ENCODE assay signal across 15 cellular contexts in genomic region chr16:82630219-82630618, GRCh38. TPM values are rescaled to one million over a fixed set of nuclear protein-coding genes. Genes with fewer than 3 reads are reported as not detected.
A peak's percentile ranks its signal among the peaks of the same experiment; 100 is the strongest.
DNase-seq lines count a peak whose midpoint lies in the region; ATAC-seq, FAIRE-seq and TF ChIP-seq lines count a peak whose summit lies in the region.
"Had no signal": no experiment of that assay in that cellular context is flagged by ENCODE, and none has a peak within 500 bp of the region (broad histone marks: within the 10 kb centered on the region; RNA-seq: fewer than 3 reads in every experiment).

No MANE protein-coding gene starts in this region.

- no peak overlapping the region for H3K18ac ChIP-seq in mesenchymal stem cell (ENCODE audit: low read depth in 1 of 2, low read length in 2 of 2)

- intact Hi-C loops in left ventricle myocardium inferior (cut with micrococcal nuclease) (loop anchor here (5.0 to 10.0 kb wide), 2 partner anchors 67 to 125 kb away; no protein-coding TSS in a partner anchor), left cardiac atrium (cut with DNase I) (loop anchor here in 1 of 2 donors (1.0 to 5.0 kb wide), 2 partner anchors 107 to 438 kb away; no protein-coding TSS in a partner anchor), aorta (cut with DNase I) (loop anchor here (5.0 to 10.0 kb wide), 5 partner anchors 67 to 435 kb away; no protein-coding TSS in a partner anchor)

- H3K4me1 ChIP-seq in left ventricle myocardium inferior (peaks cover 100% of the 10 kb centered on the region), mesenchymal stem cell (ENCODE audit: control insufficient read depth, insufficient read depth, low read depth, low read length) (peaks cover 21% of the 10 kb centered on the region), aorta (ENCODE audit: control insufficient read depth in 1 of 2, insufficient read depth in 2 of 2, low read length in 2 of 2) (peaks cover 4 to 5% of the 10 kb centered on the region in 2 donors)

- no peak overlapping the region for H2AK5ac ChIP-seq in mesenchymal stem cell (ENCODE audit: low read length, severe bottlenecking)

- no peak for FAIRE-seq in RCC 7860 (lab: Jason Lieb, UNC)
- FAIRE-seq: A204.1 had no signal

- H2AFZ ChIP-seq in mesenchymal stem cell (ENCODE audit: low read depth, low read length), result no peak overlapping the region

- no peak overlapping the region for H4K8ac ChIP-seq in mesenchymal stem cell (ENCODE audit: low read length)

- TF ChIP-seq CTCF in left ventricle myocardium inferior (IDR thresholded peaks at IDR 0.05; ENCODE audit: borderline replicate concordance), result no peak

- no peak overlapping the region for H2BK15ac ChIP-seq in mesenchymal stem cell (ENCODE audit: low read depth, poor library complexity, severe bottlenecking)

- peak overlapping the region; percentile 51 for H3K9ac ChIP-seq in mesenchymal stem cell (ENCODE audit: low read length)

- no peak overlapping the region for H3K23ac ChIP-seq in mesenchymal stem cell (ENCODE audit: low read length in 2 of 2)

- H3K9me3 ChIP-seq in left ventricle myocardium inferior (replicated peaks) (no peaks in the 10 kb centered on the region), mesenchymal stem cell (ENCODE audit: control insufficient read depth, low read length) (no peaks in the 10 kb centered on the region), aorta (ENCODE audit: control insufficient read depth, low read length) (no peaks in the 10 kb centered on the region)

- H4K91ac ChIP-seq in mesenchymal stem cell (ENCODE audit: low read length), result no peak overlapping the region

- no peak for ATAC-seq in left cardiac atrium
- ATAC-seq in aorta (ENCODE audit: low FRiP score), result no peak

- peak overlapping the region; percentile 95 for H3K27ac ChIP-seq in left ventricle myocardium inferior (replicated peaks)
- H3K27ac ChIP-seq in mesenchymal stem cell (ENCODE audit: low read length, poor library complexity, severe bottlenecking), result peak overlapping the region; percentile 55
- H3K27ac ChIP-seq in aorta (ENCODE audit: low read depth in 1 of 2, low read length in 2 of 2), result peak overlapping the region; percentile 78 to 81

- H2BK12ac ChIP-seq in mesenchymal stem cell (ENCODE audit: low read length in 2 of 2), result no peak overlapping the region

- H2BK5ac ChIP-seq in mesenchymal stem cell (ENCODE audit: low read depth, low read length, poor library complexity, severe bottlenecking), result no peak overlapping the region

- no peak overlapping the region for H3K4ac ChIP-seq in mesenchymal stem cell (ENCODE audit: low read depth in 1 of 2, low read length in 2 of 2)

- H3K27me3 ChIP-seq in left ventricle myocardium inferior (ENCODE audit: low read depth) (peaks cover 3% of the 10 kb centered on the region), mesenchymal stem cell (ENCODE audit: control insufficient read depth in 1 of 2, insufficient read depth in 1 of 2, low read length in 2 of 2) (peaks cover 0 to 15% of the 10 kb centered on the region in 2 experiments), aorta (ENCODE audit: control insufficient read depth in 1 of 2, insufficient read depth in 2 of 2, low read length in 1 of 2) (no peaks in the 10 kb centered on the region)

- H3K4me3 ChIP-seq in left ventricle myocardium inferior (peak overlapping the region; percentile 90), mesenchymal stem cell (ENCODE audit: insufficient read depth in 1 of 2, low read depth in 1 of 2, low read length in 2 of 2) (no peak overlapping the region), aorta (ENCODE audit: low read length in 2 of 2) (no peak overlapping the region)

- H3K4me2 ChIP-seq in mesenchymal stem cell (ENCODE audit: low read length, poor library complexity, severe bottlenecking), result no peak overlapping the region

- H2BK120ac ChIP-seq in mesenchymal stem cell (ENCODE audit: low read depth, low read length), result no peak overlapping the region

- H3K36me3 ChIP-seq in left ventricle myocardium inferior, result no peaks in the 10 kb centered on the region
- H3K36me3 ChIP-seq in mesenchymal stem cell (ENCODE audit: control insufficient read depth in 1 of 2, insufficient read depth in 2 of 2, low read depth in 1 of 2, low read length in 2 of 2), result peaks cover 0 to 6% of the 10 kb centered on the region in 2 experiments
- H3K36me3 ChIP-seq in aorta (ENCODE audit: control insufficient read depth in 1 of 2, insufficient read depth in 2 of 2, low read length in 1 of 2), result no peaks in the 10 kb centered on the region

- WGBS in mesenchymal stem cell, result no CpG with 5 or more reads among the region's 2 CpGs
- WGBS in aorta, 2 donors, result 0 to 5% methylated on average over 2 of the region's 2 CpGs

- H3K79me1 ChIP-seq in mesenchymal stem cell (replicated peaks; ENCODE audit: low read length, poor library complexity, severe bottlenecking), result peaks cover 18% of the 10 kb centered on the region

- no peak for DNase-seq in left ventricle myocardium inferior
- DNase-seq in left cardiac atrium, result no peak
- peak; percentile 43 for DNase-seq in astrocyte of the hippocampus (ENCODE audit: low read depth, low spot score)
- peak; percentile 84 for DNase-seq in mesenchymal stem cell
- no peak for DNase-seq in aorta
- no peak for DNase-seq in RCC 7860 (ENCODE audit: low spot score)
- no peak for DNase-seq in D341Med (ENCODE audit: low spot score)
- DNase-seq in MV-4-11 (lab: John Stamatoyannopoulos, UW), result no peak
- DNase-seq: activated CD4-positive, alpha-beta T cell treated with anti-CD3 and anti-CD28 coated beads, Interleukin-2, amount 50 U/mL, for 48 hours; Calu3; effector CD8-positive, alpha-beta T cell; NCI-H1048; NCI-H524 treated with DMSO at 0.1 percent for 48 hours; T-helper 9 cell had no signal

- H3K14ac ChIP-seq in mesenchymal stem cell (ENCODE audit: low read length in 2 of 2), result no peak overlapping the region

RNA-seq across cellular contexts. Expression of gene CDH13, which starts 3.5 kb away (rescaled TPM):
- 161 TPM for total RNA-seq in left ventricle myocardium inferior
- total RNA-seq in left cardiac atrium, result 100 to 1,000 TPM in 1 of 2 donors, 10 to 100 TPM in 1; 68.6 to 100 TPM
- 107 TPM for polyA plus RNA-seq in mesenchymal stem cell (2013, experiment 1 of 2)
- 102 TPM for polyA plus RNA-seq in mesenchymal stem cell (2013, experiment 2 of 2)
- 100 to 1,000 TPM; 159 to 265 TPM for total RNA-seq in aorta
- 100 to 1,000 TPM in 1 of 2 donors, 10 to 100 TPM in 1; 58.9 to 157 TPM for polyA plus RNA-seq in aorta
- total RNA-seq: Calu3 had no signal

Comparison
In these comparisons a context has a peak if more than half of its experiments do, and no peak if none do; other contexts are left out.
1. DNase-seq: peak in astrocyte of the hippocampus (single experiment) and mesenchymal stem cell (single experiment); none in left ventricle myocardium inferior (single experiment), left cardiac atrium (single experiment), aorta (0 of 2), RCC 7860 (single experiment), D341Med (single experiment) and MV-4-11 (single experiment).
2. Peak in every context shown above with its lines, with median percentiles within 50 percentile points of each other: H3K27ac ChIP-seq.